In the genomic region with DNA sequence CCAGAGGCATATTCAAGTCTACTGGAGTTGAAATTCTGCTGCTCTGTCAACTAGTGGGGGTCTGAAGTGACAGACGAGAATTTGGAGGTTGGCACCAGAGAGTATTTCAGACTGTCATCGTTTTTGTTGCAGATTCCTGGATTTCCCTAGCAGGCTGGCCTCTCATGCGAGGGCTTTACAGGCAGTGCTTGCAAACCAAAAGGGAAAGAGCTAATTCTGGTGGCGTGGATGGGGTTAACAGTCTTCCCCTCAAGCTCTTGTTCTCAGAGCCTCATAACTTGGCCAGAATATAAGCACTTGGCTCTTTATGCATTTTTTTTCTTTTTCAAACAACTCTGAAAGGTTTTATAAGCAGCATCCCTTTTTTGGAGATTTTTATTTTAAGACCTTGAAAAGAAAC, we compare ENCODE assay signal across 10 cellular contexts. TPM values are rescaled to one million over a fixed set of nuclear protein-coding genes. Genes with fewer than 3 reads are reported as not detected.
DNase-seq lines count a peak whose midpoint lies in the region; ATAC-seq, FAIRE-seq and TF ChIP-seq lines count a peak whose summit lies in the region.
"Had no signal": no experiment of that assay in that cellular context is flagged by ENCODE, and none has a peak within 500 bp of the region (broad histone marks: within the 10 kb centered on the region; RNA-seq: fewer than 3 reads in every experiment).

A gene with protein sequence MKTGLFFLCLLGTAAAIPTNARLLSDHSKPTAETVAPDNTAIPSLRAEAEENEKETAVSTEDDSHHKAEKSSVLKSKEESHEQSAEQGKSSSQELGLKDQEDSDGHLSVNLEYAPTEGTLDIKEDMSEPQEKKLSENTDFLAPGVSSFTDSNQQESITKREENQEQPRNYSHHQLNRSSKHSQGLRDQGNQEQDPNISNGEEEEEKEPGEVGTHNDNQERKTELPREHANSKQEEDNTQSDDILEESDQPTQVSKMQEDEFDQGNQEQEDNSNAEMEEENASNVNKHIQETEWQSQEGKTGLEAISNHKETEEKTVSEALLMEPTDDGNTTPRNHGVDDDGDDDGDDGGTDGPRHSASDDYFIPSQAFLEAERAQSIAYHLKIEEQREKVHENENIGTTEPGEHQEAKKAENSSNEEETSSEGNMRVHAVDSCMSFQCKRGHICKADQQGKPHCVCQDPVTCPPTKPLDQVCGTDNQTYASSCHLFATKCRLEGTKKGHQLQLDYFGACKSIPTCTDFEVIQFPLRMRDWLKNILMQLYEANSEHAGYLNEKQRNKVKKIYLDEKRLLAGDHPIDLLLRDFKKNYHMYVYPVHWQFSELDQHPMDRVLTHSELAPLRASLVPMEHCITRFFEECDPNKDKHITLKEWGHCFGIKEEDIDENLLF (minus strand): TSS at position 190 of the 400 bp plus-strand sequence. CDS start 29,802 bp downstream, outside the sequence.

- peaks cover 0 to 8% of the 10 kb centered on the region in 2 donors for H3K9me3 ChIP-seq in kidney (ENCODE audit: control insufficient read depth in 1 of 2, low read length in 2 of 2)
- H3K9me3 ChIP-seq in prostate gland: no peaks in the 10 kb centered on the region

- no peak for TF ChIP-seq CTCF in coronary artery (IDR thresholded peaks at IDR 0.05)
- no peak for TF ChIP-seq CTCF in kidney (IDR thresholded peaks at IDR 0.05; ENCODE audit: borderline replicate concordance, extremely low read depth, insufficient read depth)
- no peak for TF ChIP-seq CTCF in prostate gland (IDR thresholded peaks at IDR 0.05)

- H3K9ac ChIP-seq in kidney (ENCODE audit: low read length in 2 of 2): peak within 1 kb of the TSS in 1 of 2 donors; percentile 42

- H3K4me1 ChIP-seq in kidney (ENCODE audit: control insufficient read depth in 1 of 2, insufficient read depth in 1 of 2, low read depth in 1 of 2, low read length in 2 of 2): peaks cover 12 to 13% of the 10 kb centered on the region in 2 donors
- no peaks in the 10 kb centered on the region for H3K4me1 ChIP-seq in prostate gland (replicated peaks)

- no peaks in the 10 kb centered on the region for H3K27me3 ChIP-seq in prostate gland (replicated peaks; ENCODE audit: insufficient read depth)

- DNase-seq in Ammon's horn (ENCODE audit: low spot score) (peak; percentile 56), coronary artery (ENCODE audit: low spot score) (no peak), kidney (no peak), prostate gland (ENCODE audit: low spot score) (peak; percentile 29), DMS53 (lab: John Stamatoyannopoulos, UW) (no peak), NCI-H1105 (lab: John Stamatoyannopoulos, UW) (no peak), NCI-H510A (lab: John Stamatoyannopoulos, UW) (no peak)
- DNase-seq: NCI-H2029 had no signal

- no peak for FAIRE-seq in kidney (lab: Jason Lieb, UNC)

- no peak for TF ChIP-seq POLR2A in prostate gland (IDR thresholded peaks at IDR 0.05)

- peak within 1 kb of the TSS; percentile 93 to 94 for H3K27ac ChIP-seq in coronary artery
- H3K27ac ChIP-seq in kidney (ENCODE audit: low read depth in 2 of 2, low read length in 2 of 2): peak within 1 kb of the TSS; percentile 52 to 76
- H3K27ac ChIP-seq in prostate gland: peak within 1 kb of the TSS; percentile 88

- WGBS in prostate gland: 6% methylated on average over 4 of the region's 4 CpGs

- intact Hi-C loops in kidney (cut with DNase I) (no loop called here), prostate gland (cut with DNase I) (loop anchor here (10.0 kb wide), 1 partner anchor 756 kb away; the partner anchor contains the start of gene PPM1K)

- H3K4me3 ChIP-seq in coronary artery (peak within 1 kb of the TSS; percentile 71), kidney (ENCODE audit: low read length in 2 of 2) (peak within 1 kb of the TSS; percentile 52 to 71), prostate gland (peak within 1 kb of the TSS; percentile 30 to 31)

- no peak for ATAC-seq in HG03342 (IDR thresholded peaks at IDR 0.05; ENCODE audit: unreplicated experiment)

- no peaks in the 10 kb centered on the region for H3K36me3 ChIP-seq in kidney (ENCODE audit: control insufficient read depth in 1 of 2, insufficient read depth in 2 of 2, low read length in 2 of 2)
- H3K36me3 ChIP-seq in prostate gland: no peaks in the 10 kb centered on the region

RNA-seq across cellular contexts. Expression of the gene that starts here (rescaled TPM):
- total RNA-seq in kidney: 322 TPM
- polyA plus RNA-seq in kidney (ENCODE audit: insufficient read depth, low read depth, low replicate concordance): 87.4 TPM
- 100 to 1,000 TPM; 248 to 377 TPM for total RNA-seq in prostate gland
- polyA plus RNA-seq: AG04450 had no signal

Comparison
In these comparisons a context has a peak if more than half of its experiments do, and no peak if none do; other contexts are left out.
1. DNase-seq: peak in Ammon's horn (single experiment) and prostate gland (single experiment); none in coronary artery (single experiment), kidney (single experiment), DMS53 (single experiment), NCI-H1105 (single experiment) and NCI-H510A (single experiment).
2. Peak in every context shown above with its lines, with median percentiles within 50 percentile points of each other: H3K27ac ChIP-seq and H3K4me3 ChIP-seq.